In genomic region chr11:67312187-67313021, GRCh38 we compare ENCODE assay signal across 10 cellular contexts. TPM values are rescaled to one million over a fixed set of nuclear protein-coding genes. Genes with fewer than 3 reads are reported as not detected.
DNase-seq lines count a peak whose midpoint lies in the region; ATAC-seq, FAIRE-seq and TF ChIP-seq lines count a peak whose summit lies in the region.
"Had no signal": no experiment of that assay in that cellular context is flagged by ENCODE, and none has a peak within 500 bp of the region (broad histone marks: within the 10 kb centered on the region; RNA-seq: fewer than 3 reads in every experiment).

No MANE protein-coding gene starts in this region.

- no peak overlapping the region for H3K4me3 Mint-ChIP-seq in activated CD4-positive, alpha-beta T cell treated with anti-CD3 and anti-CD28 coated beads, Interleukin-2, amount 10 ng/mL, durations not matched to agents 7 days and 5 days

- DNase-seq in NB4 (ENCODE audit: low read depth) (peak; percentile 82), right atrium auricular region (ENCODE audit: low spot score) (no peak), D721Med (ENCODE audit: insufficient read length, low spot score) (no peak)
- DNase-seq in activated CD4-positive, alpha-beta T cell treated with anti-CD3 and anti-CD28 coated beads, Interleukin-2, amount 10 ng/mL, durations not matched to agents 7 days and 5 days: peak; percentile 49
- no peak for DNase-seq in stimulated activated naive CD8-positive, alpha-beta T cell treated with anti-CD3 and anti-CD28 coated beads, Interleukin-15, Interleukin-2, amounts not matched to agents 100 U/mL and 50 U/mL, for 24 hours

- no peaks in the 10 kb centered on the region for H3K9me3 ChIP-seq in esophagus (ENCODE audit: control insufficient read depth in 2 of 2, insufficient read depth in 1 of 2, low read depth in 1 of 2, low read length in 1 of 2)
- H3K9me3 ChIP-seq in right atrium auricular region: no peaks in the 10 kb centered on the region
- H3K9me3 ChIP-seq: adrenal gland had no signal

- CTCF ChIA-PET in activated CD4-positive, alpha-beta T cell treated with anti-CD3 and anti-CD28 coated beads, Interleukin-2, amount 10 ng/mL, durations not matched to agents 7 days and 5 days (lab: Charles Lee): interaction anchor here (0.5 to 6.4 kb wide), 8 partner anchors 8 to 193 kb away, joined by 3 to 72 read pairs (median 3); partner anchors contain the start of gene SSH3

- ATAC-seq in stimulated activated naive CD8-positive, alpha-beta T cell treated with anti-CD3 and anti-CD28 coated beads, Interleukin-15, Interleukin-2, amounts not matched to agents 100 U/mL and 50 U/mL, for 24 hours: peak; percentile 9
- ATAC-seq in GM19023 (IDR thresholded peaks at IDR 0.05; ENCODE audit: unreplicated experiment) (no peak), GM18498 (IDR thresholded peaks at IDR 0.05; ENCODE audit: unreplicated experiment) (no peak)
- ATAC-seq: GM12878 had no signal

- H3K4me1 Mint-ChIP-seq in activated CD4-positive, alpha-beta T cell treated with anti-CD3 and anti-CD28 coated beads, Interleukin-2, amount 10 ng/mL, durations not matched to agents 7 days and 5 days: peaks cover 43% of the 10 kb centered on the region

- no peaks in the 10 kb centered on the region for H3K36me3 Mint-ChIP-seq in activated CD4-positive, alpha-beta T cell treated with anti-CD3 and anti-CD28 coated beads, Interleukin-2, amount 10 ng/mL, durations not matched to agents 7 days and 5 days (ENCODE audit: low read depth)

- H3K36me3 ChIP-seq in esophagus (ENCODE audit: control insufficient read depth in 2 of 2, insufficient read depth in 2 of 2, low read length in 1 of 2) (peaks cover 7 to 33% of the 10 kb centered on the region in 2 donors), right atrium auricular region (peaks cover 9% of the 10 kb centered on the region)

- no peaks in the 10 kb centered on the region for H3K27me3 Mint-ChIP-seq in activated CD4-positive, alpha-beta T cell treated with anti-CD3 and anti-CD28 coated beads, Interleukin-2, amount 10 ng/mL, durations not matched to agents 7 days and 5 days

- H3K27me3 ChIP-seq in esophagus (ENCODE audit: control insufficient read depth in 1 of 2, insufficient read depth in 2 of 2, low read length in 2 of 2) (no peaks in the 10 kb centered on the region), right atrium auricular region (no peaks in the 10 kb centered on the region)
- H3K27me3 ChIP-seq: adrenal gland had no signal

- FAIRE-seq in D721Med (lab: Jason Lieb, UNC): no peak
- FAIRE-seq: GM12878 had no signal

- H3K4me3 ChIP-seq in NB4 (ENCODE audit: low read depth, low read length): no peak overlapping the region
- no peak overlapping the region for H3K4me3 ChIP-seq in esophagus (ENCODE audit: low read depth in 1 of 2, low read length in 2 of 2)
- H3K4me3 ChIP-seq in right atrium auricular region: no peak overlapping the region
- H3K4me3 ChIP-seq: adrenal gland, GM12878 had no signal

- H3K4me1 ChIP-seq in esophagus (ENCODE audit: control insufficient read depth in 2 of 2, insufficient read depth in 2 of 2, low read length in 1 of 2) (peaks cover 0 to 33% of the 10 kb centered on the region in 2 donors), right atrium auricular region (peaks cover 0 to 6% of the 10 kb centered on the region in 2 donors)
- H3K4me1 ChIP-seq: adrenal gland had no signal

- 47 to 49% methylated on average over 22 of the region's 22 CpGs for WGBS in esophagus, 2 donors

- H3K9me3 Mint-ChIP-seq in activated CD4-positive, alpha-beta T cell treated with anti-CD3 and anti-CD28 coated beads, Interleukin-2, amount 10 ng/mL, durations not matched to agents 7 days and 5 days: no peaks in the 10 kb centered on the region

- peak overlapping the region; percentile 99 for H3K27ac ChIP-seq in esophagus (ENCODE audit: low read depth in 2 of 2, low read length in 1 of 2)
- H3K27ac ChIP-seq in right atrium auricular region: no peak overlapping the region
- H3K27ac ChIP-seq: adrenal gland had no signal

- TF ChIP-seq CTCF in NB4 (IDR thresholded peaks at IDR 0.05; ENCODE audit: low read depth, low read length): no peak
- TF ChIP-seq CTCF in right atrium auricular region (IDR thresholded peaks at IDR 0.05): no peak
- TF ChIP-seq CTCF in D721Med (IDR thresholded peaks at IDR 0.05; ENCODE audit: insufficient read depth, missing control alignments): no peak

- TF ChIP-seq POLR2A in NB4 (IDR thresholded peaks at IDR 0.05; ENCODE audit: extremely low read depth, insufficient read length): no peak

- POLR2A ChIA-PET in activated CD4-positive, alpha-beta T cell treated with anti-CD3 and anti-CD28 coated beads, Interleukin-2, amount 10 ng/mL, durations not matched to agents 7 days and 5 days (lab: Charles Lee): no interaction called here

- peak overlapping the region; percentile 87 for H3K27ac Mint-ChIP-seq in activated CD4-positive, alpha-beta T cell treated with anti-CD3 and anti-CD28 coated beads, Interleukin-2, amount 10 ng/mL, durations not matched to agents 7 days and 5 days

RNA-seq across cellular contexts. Expression of gene SSH3, which starts 9.1 kb away (rescaled TPM):
- 1 to 10 TPM; 8.2 to 9.6 TPM for total RNA-seq in activated CD4-positive, alpha-beta T cell treated with anti-CD3 and anti-CD28 coated beads, Interleukin-2, amount 10 ng/mL, durations not matched to agents 7 days and 5 days
- 10 to 100 TPM; 38.6 to 55.6 TPM for polyA plus RNA-seq in esophagus
- total RNA-seq in right atrium auricular region: 10 to 100 TPM; 14.7 to 23.6 TPM

RNA-seq across cellular contexts. Expression of gene ANKRD13D, which starts 23.3 kb away (rescaled TPM):
- 100 to 1,000 TPM; 135 to 194 TPM for total RNA-seq in activated CD4-positive, alpha-beta T cell treated with anti-CD3 and anti-CD28 coated beads, Interleukin-2, amount 10 ng/mL, durations not matched to agents 7 days and 5 days
- polyA plus RNA-seq in esophagus: 10 to 100 TPM; 36.8 to 87.3 TPM
- 10 to 100 TPM; 14.1 to 14.9 TPM for total RNA-seq in right atrium auricular region

RNA-seq across cellular contexts. Expression of gene POLD4, which starts 40.9 kb away (rescaled TPM):
- 10 to 100 TPM; 52.7 to 53.7 TPM for total RNA-seq in activated CD4-positive, alpha-beta T cell treated with anti-CD3 and anti-CD28 coated beads, Interleukin-2, amount 10 ng/mL, durations not matched to agents 7 days and 5 days
- polyA plus RNA-seq in esophagus: 100 to 1,000 TPM; 112 to 114 TPM
- 100 to 1,000 TPM; 115 to 136 TPM for total RNA-seq in right atrium auricular region

RNA-seq across cellular contexts. Expression of gene GRK2, which starts 46.1 kb away (rescaled TPM):
- total RNA-seq in activated CD4-positive, alpha-beta T cell treated with anti-CD3 and anti-CD28 coated beads, Interleukin-2, amount 10 ng/mL, durations not matched to agents 7 days and 5 days: 100 to 1,000 TPM; 306 to 324 TPM
- 10 to 100 TPM; 62.4 to 74.2 TPM for polyA plus RNA-seq in esophagus
- total RNA-seq in right atrium auricular region: 10 to 100 TPM; 52.7 to 55.9 TPM

Comparison
In these comparisons a context has a peak if more than half of its experiments do, and no peak if none do; other contexts are left out.
1. DNase-seq: peak in NB4 (single experiment) and activated CD4-positive, alpha-beta T cell treated with anti-CD3 and anti-CD28 coated beads, Interleukin-2, amount 10 ng/mL, durations not matched to agents 7 days and 5 days (single experiment); none in stimulated activated naive CD8-positive, alpha-beta T cell treated with anti-CD3 and anti-CD28 coated beads, Interleukin-15, Interleukin-2, amounts not matched to agents 100 U/mL and 50 U/mL, for 24 hours (single experiment), right atrium auricular region (single experiment) and D721Med (single experiment).
2. H3K27ac ChIP-seq: peak in esophagus (2 of 2); none in right atrium auricular region (0 of 2).
3. RNA of gene ANKRD13D, which starts 23.3 kb away (total RNA-seq): 135 to 194 TPM in activated CD4-positive, alpha-beta T cell treated with anti-CD3 and anti-CD28 coated beads, Interleukin-2, amount 10 ng/mL, durations not matched to agents 7 days and 5 days; 14.1 to 14.9 TPM in right atrium auricular region; every median in the first group is over 4 times any median in the second.